18 cellular contexts compared by ENCODE assay signal in genomic region chr13:104979281-104979680, GRCh38.
DNase-seq lines count a peak whose midpoint lies in the region; ATAC-seq, FAIRE-seq and TF ChIP-seq lines count a peak whose summit lies in the region.
"Had no signal": no experiment of that assay in that cellular context is flagged by ENCODE, and none has a peak within 500 bp of the region (broad histone marks: within the 10 kb centered on the region; RNA-seq: fewer than 3 reads in every experiment).

No MANE protein-coding gene starts in this region.

- FAIRE-seq in H54 (lab: Jason Lieb, UNC) = peak; percentile 52
- FAIRE-seq in endothelial cell of umbilical vein (lab: Jason Lieb, UNC) = no peak
- FAIRE-seq: G401.6 had no signal

- no peak for TF ChIP-seq CTCF in endothelial cell of umbilical vein (IDR thresholded peaks at IDR 0.05; ENCODE audit: extremely low read depth in 1 of 2, insufficient read depth in 1 of 2, low read depth in 1 of 2, low read length in 2 of 2)
- TF ChIP-seq CTCF in smooth muscle cell (IDR thresholded peaks at IDR 0.05; ENCODE audit: borderline replicate concordance, insufficient read depth, poor library complexity, severe bottlenecking) = no peak
- no peak for TF ChIP-seq CTCF in heart right ventricle (IDR thresholded peaks at IDR 0.05)

- H3K79me2 ChIP-seq in endothelial cell of umbilical vein (ENCODE audit: control insufficient read depth, insufficient read depth, low read length) = no peaks in the 10 kb centered on the region
- no peaks in the 10 kb centered on the region for H3K79me2 ChIP-seq in smooth muscle cell (ENCODE audit: low read depth)

- no TSS peak for BruUV-seq in endothelial cell of umbilical vein (replicated peaks; lab: Mats Ljungman, UMichigan)

- DNase-seq in H54 (ENCODE audit: insufficient read length, low spot score) = no peak
- peak; percentile 71 to 90 for DNase-seq in SJCRH30
- no peak for DNase-seq in endothelial cell of umbilical vein (ENCODE audit: low read depth, low spot score)
- no peak for DNase-seq in smooth muscle cell (lab: John Stamatoyannopoulos, UW; ENCODE audit: unreplicated experiment)
- DNase-seq in heart right ventricle = no peak
- DNase-seq in cortex of kidney (lab: John Stamatoyannopoulos, UW) = no peak
- no peak for DNase-seq in activated T-helper 2 cell treated with anti-CD3 and anti-CD28 coated beads, Interferon-gamma antibody, Interleukin-2, Interleukin-4, amounts not matched to agents 10 μg/mL and 5 μg/mL and 100 μg/mL, durations not matched to agents 14 hours and 24 hours and 36 hours (ENCODE audit: low spot score)
- DNase-seq: C1 segment of cervical spinal cord; Calu3; CD4-positive, alpha-beta memory T cell; COR-L47; DMS53; DMS79 treated with DMSO at 0.1 percent for 48 hours; GOT3; H7; HCEC 1CT had no signal

- no peaks in the 10 kb centered on the region for H3K36me3 Mint-ChIP-seq in activated T-helper 2 cell treated with anti-CD3 and anti-CD28 coated beads, Interferon-gamma antibody, Interleukin-2, Interleukin-4, amounts not matched to agents 10 μg/mL and 5 μg/mL and 100 μg/mL, durations not matched to agents 14 hours and 24 hours and 36 hours (ENCODE audit: low read depth)
- H3K36me3 Mint-ChIP-seq: CD4-positive, alpha-beta memory T cell had no signal

- H3K9me3 Mint-ChIP-seq in activated T-helper 2 cell treated with anti-CD3 and anti-CD28 coated beads, Interferon-gamma antibody, Interleukin-2, Interleukin-4, amounts not matched to agents 10 μg/mL and 5 μg/mL and 100 μg/mL, durations not matched to agents 14 hours and 24 hours and 36 hours = no peaks in the 10 kb centered on the region

- H3K4me3 Mint-ChIP-seq in activated T-helper 2 cell treated with anti-CD3 and anti-CD28 coated beads, Interferon-gamma antibody, Interleukin-2, Interleukin-4, amounts not matched to agents 10 μg/mL and 5 μg/mL and 100 μg/mL, durations not matched to agents 14 hours and 24 hours and 36 hours (ENCODE audit: low read depth) = no peak overlapping the region
- H3K4me3 Mint-ChIP-seq: CD4-positive, alpha-beta memory T cell had no signal

- H3K4me3 ChIP-seq in SJCRH30 (peak overlapping the region; percentile 13), endothelial cell of umbilical vein (replicated peaks in 1 of 3; ENCODE audit: insufficient read depth in 1 of 3, low read depth in 1 of 3, low read length in 3 of 3) (no peak overlapping the region), smooth muscle cell (no peak overlapping the region), heart right ventricle (no peak overlapping the region)

- CTCF ChIA-PET in endothelial cell of umbilical vein (lab: Charles Lee) = interaction anchor here (1.1 kb wide), 1 partner anchor 14 kb away, joined by 3 read pairs; no protein-coding TSS in a partner anchor

- H3K4me2 ChIP-seq in endothelial cell of umbilical vein (ENCODE audit: insufficient read depth, low read length) (no peak overlapping the region), smooth muscle cell (no peak overlapping the region)

- no peaks in the 10 kb centered on the region for H3K36me3 ChIP-seq in SJCRH30
- no peaks in the 10 kb centered on the region for H3K36me3 ChIP-seq in endothelial cell of umbilical vein (ENCODE audit: control insufficient read depth in 2 of 2, extremely low read depth in 1 of 2, insufficient read depth in 2 of 2, low read length in 2 of 2)
- H3K36me3 ChIP-seq in smooth muscle cell (ENCODE audit: low read depth) = no peaks in the 10 kb centered on the region
- H3K36me3 ChIP-seq in heart right ventricle = no peaks in the 10 kb centered on the region

- dilution Hi-C loops in endothelial cell of umbilical vein (cut with MboI; ENCODE audit: extremely low pct_ligation_motif_present, low sequenced_read_pairs) = no loop called here

- H3K27me3 Mint-ChIP-seq in activated T-helper 2 cell treated with anti-CD3 and anti-CD28 coated beads, Interferon-gamma antibody, Interleukin-2, Interleukin-4, amounts not matched to agents 10 μg/mL and 5 μg/mL and 100 μg/mL, durations not matched to agents 14 hours and 24 hours and 36 hours (ENCODE audit: low read depth) = no peaks in the 10 kb centered on the region
- H3K27me3 Mint-ChIP-seq: CD4-positive, alpha-beta memory T cell had no signal

- H3K9ac ChIP-seq in endothelial cell of umbilical vein (replicated peaks; ENCODE audit: extremely low read depth, insufficient read depth, low read length) = no peak overlapping the region
- no peak overlapping the region for H3K9ac ChIP-seq in smooth muscle cell (ENCODE audit: low read depth)

- H3K9me3 ChIP-seq in SJCRH30 (replicated peaks) (no peaks in the 10 kb centered on the region), endothelial cell of umbilical vein (replicated peaks; ENCODE audit: control insufficient read depth, insufficient read depth, low read length) (no peaks in the 10 kb centered on the region), smooth muscle cell (replicated peaks; ENCODE audit: low read depth) (no peaks in the 10 kb centered on the region), heart right ventricle (no peaks in the 10 kb centered on the region)

- peaks cover 3% of the 10 kb centered on the region for H3K4me1 Mint-ChIP-seq in activated T-helper 2 cell treated with anti-CD3 and anti-CD28 coated beads, Interferon-gamma antibody, Interleukin-2, Interleukin-4, amounts not matched to agents 10 μg/mL and 5 μg/mL and 100 μg/mL, durations not matched to agents 14 hours and 24 hours and 36 hours (ENCODE audit: low read depth)

- H4K20me1 ChIP-seq in endothelial cell of umbilical vein (replicated peaks; ENCODE audit: control insufficient read depth, extremely low read depth, insufficient read depth, low read length) = no peaks in the 10 kb centered on the region
- no peaks in the 10 kb centered on the region for H4K20me1 ChIP-seq in smooth muscle cell (ENCODE audit: low read depth)

- TF ChIP-seq POLR2A in H54 (IDR thresholded peaks at IDR 0.05; ENCODE audit: low read depth, low read length) (no peak), endothelial cell of umbilical vein (IDR thresholded peaks at IDR 0.05; ENCODE audit: low read depth, low read length) (no peak), GM18505 (IDR thresholded peaks at IDR 0.05; ENCODE audit: borderline replicate concordance, extremely low read depth, insufficient read depth, insufficient read length) (no peak)

- no peaks in the 10 kb centered on the region for H3F3A ChIP-seq in smooth muscle cell (ENCODE audit: low read depth)

- intact Hi-C loops in endothelial cell of umbilical vein (cut with micrococcal nuclease) (no loop called here), heart right ventricle (cut with DNase I) (loop anchor here in 1 of 10 donors (10.0 kb wide), 1 partner anchor 246 kb away; no protein-coding TSS in a partner anchor)
- intact Hi-C loops in activated T-helper 2 cell treated with anti-CD3 and anti-CD28 coated beads, Interferon-gamma antibody, Interleukin-2, Interleukin-4, amounts not matched to agents 10 μg/mL and 5 μg/mL and 100 μg/mL, durations not matched to agents 14 hours and 24 hours and 36 hours (cut with micrococcal nuclease) = no loop called here

- H3K27ac ChIP-seq in SJCRH30 (peak overlapping the region; percentile 94), endothelial cell of umbilical vein (ENCODE audit: insufficient read depth, low read depth, low read length) (no peak overlapping the region), smooth muscle cell (ENCODE audit: low read depth) (no peak overlapping the region), heart right ventricle (no peak overlapping the region)

- WGBS in smooth muscle cell (ENCODE audit: low lambda C conversion rate) = 85% methylated on average over 2 of the region's 2 CpGs
- WGBS in heart right ventricle, 2 donors = 86 to 89% methylated on average over 2 of the region's 2 CpGs

- H3K27me3 ChIP-seq in SJCRH30 (no peaks in the 10 kb centered on the region), endothelial cell of umbilical vein (ENCODE audit: control insufficient read depth in 2 of 2, insufficient read depth in 2 of 2, low read length in 2 of 2) (no peaks in the 10 kb centered on the region), smooth muscle cell (ENCODE audit: low read depth) (peaks cover 5% of the 10 kb centered on the region), heart right ventricle (no peaks in the 10 kb centered on the region)

- peak overlapping the region; percentile 20 for H2AFZ ChIP-seq in endothelial cell of umbilical vein (ENCODE audit: low read depth, low read length)
- H2AFZ ChIP-seq in smooth muscle cell (ENCODE audit: low read depth) = peak overlapping the region; percentile 11

- no peaks in the 10 kb centered on the region for H3K9me1 ChIP-seq in endothelial cell of umbilical vein (replicated peaks; ENCODE audit: control insufficient read depth, extremely low read depth, insufficient read depth, low read length)

- ATAC-seq in heart right ventricle (no peak), GM18505 (IDR thresholded peaks at IDR 0.05; ENCODE audit: unreplicated experiment) (no peak)

- peaks cover 34% of the 10 kb centered on the region for H3K4me1 ChIP-seq in SJCRH30
- peaks cover 8% of the 10 kb centered on the region for H3K4me1 ChIP-seq in endothelial cell of umbilical vein (ENCODE audit: control insufficient read depth, extremely low read depth, insufficient read depth, low read length)
- no peaks in the 10 kb centered on the region for H3K4me1 ChIP-seq in smooth muscle cell (ENCODE audit: low read depth)
- H3K4me1 ChIP-seq in heart right ventricle = peaks cover 0 to 8% (median 6%) of the 10 kb centered on the region in 9 donors

- H3K27ac Mint-ChIP-seq in activated T-helper 2 cell treated with anti-CD3 and anti-CD28 coated beads, Interferon-gamma antibody, Interleukin-2, Interleukin-4, amounts not matched to agents 10 μg/mL and 5 μg/mL and 100 μg/mL, durations not matched to agents 14 hours and 24 hours and 36 hours = no peak overlapping the region
- H3K27ac Mint-ChIP-seq: CD4-positive, alpha-beta memory T cell had no signal

- POLR2A ChIA-PET in endothelial cell of umbilical vein (lab: Charles Lee) = no interaction called here

TF ChIP-seq in endothelial cell of umbilical vein, 7 proteins besides CTCF, POLR2A, EP300 and RAD21:
- TF ChIP-seq FOS (IDR thresholded peaks at IDR 0.05; ENCODE audit: borderline replicate concordance, insufficient read depth, low read length) (no peak), JUN (IDR thresholded peaks at IDR 0.05; ENCODE audit: borderline replicate concordance, insufficient read depth, insufficient read length, low read depth) (no peak), MAX (IDR thresholded peaks at IDR 0.05; ENCODE audit: insufficient read depth, insufficient read length) (no peak), MYC (IDR thresholded peaks at IDR 0.05; ENCODE audit: low read depth, low read length) (no peak), GATA2 (IDR thresholded peaks at IDR 0.05; ENCODE audit: insufficient read depth, insufficient read length, low read depth, low read length) (no peak), POLR2AphosphoS5 (IDR thresholded peaks at IDR 0.05; ENCODE audit: insufficient read depth, low read depth, low read length) (no peak), EZH2 (IDR thresholded peaks at IDR 0.05; ENCODE audit: borderline replicate concordance, low read depth, low read length, severe bottlenecking) (no peak)

Comparison
In these comparisons a context has a peak if more than half of its experiments do, and no peak if none do; other contexts are left out.
1. DNase-seq: peak in SJCRH30 (2 of 2); none in H54 (single experiment), endothelial cell of umbilical vein (single experiment), smooth muscle cell (single experiment), heart right ventricle (0 of 2), cortex of kidney (single experiment) and activated T-helper 2 cell treated with anti-CD3 and anti-CD28 coated beads, Interferon-gamma antibody, Interleukin-2, Interleukin-4, amounts not matched to agents 10 μg/mL and 5 μg/mL and 100 μg/mL, durations not matched to agents 14 hours and 24 hours and 36 hours (single experiment).